ENCODE assay signal across 10 cellular contexts in genomic region chr11:134270250-134270714, GRCh38.
A peak's percentile ranks its signal among the peaks of the same experiment; 100 is the strongest.
DNase-seq lines count a peak whose midpoint lies in the region; ATAC-seq, FAIRE-seq and TF ChIP-seq lines count a peak whose summit lies in the region.
"Had no signal": no experiment of that assay in that cellular context is flagged by ENCODE, and none has a peak within 500 bp of the region (broad histone marks: within the 10 kb centered on the region; RNA-seq: fewer than 3 reads in every experiment).

No MANE protein-coding gene starts in this region.

- FAIRE-seq in RCC 7860 (lab: Jason Lieb, UNC), result no peak

- H3K79me2 ChIP-seq in DOHH2 (ENCODE audit: control insufficient read depth, low read length), result no peaks in the 10 kb centered on the region

- DNase-seq in T-helper 2 cell treated with Interferon-gamma antibody and Interleukin-4, amounts not matched to agents 5 μg/mL and 100 μg/mL, for 36 hours (ENCODE audit: low spot score), result peak; percentile 33
- DNase-seq in iPS DF 19.7 (ENCODE audit: low read depth, low spot score) (peak; percentile 57), RCC 7860 (ENCODE audit: low spot score) (no peak), epidermal melanocyte (ENCODE audit: insufficient read length, low spot score) (no peak), medulla oblongata (ENCODE audit: extremely low spot score) (no peak), anterior cingulate cortex (lab: John Stamatoyannopoulos, UW) (no peak)
- DNase-seq: erythroblast had no signal

- H3K27me3 ChIP-seq in DOHH2 (ENCODE audit: control insufficient read depth, low read length), result peaks cover 20% of the 10 kb centered on the region

- no peaks in the 10 kb centered on the region for H3K27me3 Mint-ChIP-seq in T-helper 2 cell treated with Interferon-gamma antibody and Interleukin-4, amounts not matched to agents 5 μg/mL and 100 μg/mL, for 36 hours (ENCODE audit: low read depth)

- H3K27ac Mint-ChIP-seq in T-helper 2 cell treated with Interferon-gamma antibody and Interleukin-4, amounts not matched to agents 5 μg/mL and 100 μg/mL, for 36 hours, result peak overlapping the region; percentile 89
- H3K27ac Mint-ChIP-seq: IgD-negative memory B cell had no signal

- no peak overlapping the region for H3K4me2 ChIP-seq in DOHH2 (ENCODE audit: low read length)

- peaks cover 24% of the 10 kb centered on the region for H3K36me3 Mint-ChIP-seq in T-helper 2 cell treated with Interferon-gamma antibody and Interleukin-4, amounts not matched to agents 5 μg/mL and 100 μg/mL, for 36 hours (ENCODE audit: low read depth)
- H3K36me3 Mint-ChIP-seq: IgD-negative memory B cell had no signal

- H3K4me1 ChIP-seq in DOHH2 (ENCODE audit: control insufficient read depth, low read length), result no peaks in the 10 kb centered on the region

- TF ChIP-seq CTCF in DOHH2 (IDR thresholded peaks at IDR 0.05; ENCODE audit: low read depth, low read length, poor library complexity, severe bottlenecking), result peak; percentile 23

- H3K9me3 ChIP-seq in DOHH2 (ENCODE audit: control insufficient read depth, insufficient read depth, low read length), result no peaks in the 10 kb centered on the region

- peak overlapping the region; percentile 71 for H3K4me3 Mint-ChIP-seq in T-helper 2 cell treated with Interferon-gamma antibody and Interleukin-4, amounts not matched to agents 5 μg/mL and 100 μg/mL, for 36 hours
- H3K4me3 Mint-ChIP-seq: IgD-negative memory B cell had no signal

- H3K4me1 Mint-ChIP-seq in T-helper 2 cell treated with Interferon-gamma antibody and Interleukin-4, amounts not matched to agents 5 μg/mL and 100 μg/mL, for 36 hours (ENCODE audit: low read depth), result peaks cover 60% of the 10 kb centered on the region

- no peaks in the 10 kb centered on the region for H4K20me1 ChIP-seq in DOHH2 (ENCODE audit: control insufficient read depth, insufficient read depth, low read depth, low read length)

- no peaks in the 10 kb centered on the region for H3F3A ChIP-seq in DOHH2 (ENCODE audit: control insufficient read depth, insufficient read depth)

- no peaks in the 10 kb centered on the region for H3K9me2 ChIP-seq in DOHH2 (replicated peaks; ENCODE audit: control insufficient read depth, low read length)

- H3K4me3 ChIP-seq in DOHH2 (ENCODE audit: low read length), result no peak overlapping the region

- no peak overlapping the region for H3K27ac ChIP-seq in DOHH2 (ENCODE audit: low read depth, low read length)

- H3K9me3 Mint-ChIP-seq in T-helper 2 cell treated with Interferon-gamma antibody and Interleukin-4, amounts not matched to agents 5 μg/mL and 100 μg/mL, for 36 hours, result no peaks in the 10 kb centered on the region
- H3K9me3 Mint-ChIP-seq: IgD-negative memory B cell had no signal

- no peaks in the 10 kb centered on the region for H3K36me3 ChIP-seq in DOHH2 (ENCODE audit: control insufficient read depth, low read length)

- ATAC-seq in HG02852 (IDR thresholded peaks at IDR 0.05; ENCODE audit: unreplicated experiment), result peak; percentile 59

Comparison
In these comparisons a context has a peak if more than half of its experiments do, and no peak if none do; other contexts are left out.
1. DNase-seq: peak in T-helper 2 cell treated with Interferon-gamma antibody and Interleukin-4, amounts not matched to agents 5 μg/mL and 100 μg/mL, for 36 hours (single experiment) and iPS DF 19.7 (single experiment); none in RCC 7860 (single experiment), epidermal melanocyte (single experiment), medulla oblongata (single experiment) and anterior cingulate cortex (0 of 58).